In the genomic region with DNA sequence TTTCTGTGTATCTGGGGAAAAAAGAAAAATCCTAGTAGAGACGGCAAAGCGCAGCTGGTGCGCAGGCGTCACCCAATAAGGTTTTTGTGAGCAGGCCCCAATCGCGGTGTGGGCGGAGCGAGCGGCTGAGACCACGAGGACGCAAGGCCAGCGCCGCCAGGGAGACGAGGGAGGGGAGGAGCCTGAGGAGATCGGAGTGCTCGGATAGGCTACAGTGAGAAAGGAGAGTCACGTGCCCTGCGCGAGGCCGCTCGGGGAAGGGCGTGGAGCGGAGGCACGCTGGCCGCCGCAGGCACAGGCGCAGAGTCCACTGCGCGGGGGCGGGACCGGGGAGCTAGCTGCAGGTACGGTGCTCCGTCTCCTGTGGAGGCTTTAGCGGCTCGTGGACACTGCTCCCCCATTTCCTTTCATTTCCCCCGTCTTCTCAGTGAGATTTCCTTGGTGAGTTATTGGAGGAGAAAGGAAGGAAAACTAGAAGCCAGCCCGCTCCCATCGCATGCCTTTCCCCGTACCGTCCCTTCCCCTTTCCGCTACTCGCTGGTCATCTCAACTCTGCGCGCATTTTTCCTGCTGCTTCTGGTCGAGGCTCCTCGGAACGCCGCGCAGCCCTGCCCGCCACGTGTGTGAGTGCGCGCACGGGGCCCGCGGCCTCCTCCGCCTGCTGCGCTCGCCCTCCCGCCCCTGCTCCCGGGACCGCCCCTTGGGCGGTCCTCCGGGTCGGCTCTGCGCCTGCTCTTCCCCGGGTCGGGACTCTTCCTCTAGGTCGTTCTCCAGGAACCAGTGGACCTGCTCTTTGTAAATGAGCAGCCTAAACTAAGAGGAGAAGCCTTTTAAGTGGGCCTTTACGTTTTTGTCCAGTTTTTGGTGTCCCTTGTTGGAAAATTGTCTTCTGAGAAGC, we compare ENCODE assay signal across 1 cellular context.
TF ChIP-seq lines count a peak whose summit lies in the region.

A gene with protein sequence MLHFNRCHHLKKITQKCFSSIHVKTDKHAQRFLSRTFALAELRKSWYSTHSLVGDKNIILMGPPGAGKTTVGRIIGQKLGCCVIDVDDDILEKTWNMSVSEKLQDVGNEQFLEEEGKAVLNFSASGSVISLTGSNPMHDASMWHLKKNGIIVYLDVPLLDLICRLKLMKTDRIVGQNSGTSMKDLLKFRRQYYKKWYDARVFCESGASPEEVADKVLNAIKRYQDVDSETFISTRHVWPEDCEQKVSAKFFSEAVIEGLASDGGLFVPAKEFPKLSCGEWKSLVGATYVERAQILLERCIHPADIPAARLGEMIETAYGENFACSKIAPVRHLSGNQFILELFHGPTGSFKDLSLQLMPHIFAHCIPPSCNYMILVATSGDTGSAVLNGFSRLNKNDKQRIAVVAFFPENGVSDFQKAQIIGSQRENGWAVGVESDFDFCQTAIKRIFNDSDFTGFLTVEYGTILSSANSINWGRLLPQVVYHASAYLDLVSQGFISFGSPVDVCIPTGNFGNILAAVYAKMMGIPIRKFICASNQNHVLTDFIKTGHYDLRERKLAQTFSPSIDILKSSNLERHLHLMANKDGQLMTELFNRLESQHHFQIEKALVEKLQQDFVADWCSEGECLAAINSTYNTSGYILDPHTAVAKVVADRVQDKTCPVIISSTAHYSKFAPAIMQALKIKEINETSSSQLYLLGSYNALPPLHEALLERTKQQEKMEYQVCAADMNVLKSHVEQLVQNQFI (plus strand): TSS at position 264 of the 898 bp plus-strand sequence. CDS start 6,612 bp downstream, outside the sequence.

TF ChIP-seq in H1, 55 proteins besides CTCF, POLR2A, EP300 and RAD21 (continued from another document):
- TF ChIP-seq TBP (IDR thresholded peaks at IDR 0.05; ENCODE audit: low read depth, low read length) = peak; percentile 62
- no peak for TF ChIP-seq JUND (IDR thresholded peaks at IDR 0.05; ENCODE audit: low read length)
- peak in 1 of 2 experiments; percentile 92; a peak in 2 of 4 replicates for TF ChIP-seq HDAC2 (IDR thresholded peaks at IDR 0.05; ENCODE audit: borderline replicate concordance in 1 of 2, low read depth in 2 of 2, low read length in 2 of 2)
- TF ChIP-seq SP1 (IDR thresholded peaks at IDR 0.05; ENCODE audit: low read depth, low read length) = peak; percentile 28; the same call in 1 of the 2 replicates
- TF ChIP-seq, protein P1, sequence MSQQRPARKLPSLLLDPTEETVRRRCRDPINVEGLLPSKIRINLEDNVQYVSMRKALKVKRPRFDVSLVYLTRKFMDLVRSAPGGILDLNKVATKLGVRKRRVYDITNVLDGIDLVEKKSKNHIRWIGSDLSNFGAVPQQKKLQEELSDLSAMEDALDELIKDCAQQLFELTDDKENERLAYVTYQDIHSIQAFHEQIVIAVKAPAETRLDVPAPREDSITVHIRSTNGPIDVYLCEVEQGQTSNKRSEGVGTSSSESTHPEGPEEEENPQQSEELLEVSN (IDR thresholded peaks at IDR 0.05) = peak; percentile 91
- peak; percentile 79 for TF ChIP-seq PHF8 (conservative IDR thresholded peaks at IDR 0.05; ENCODE audit: low read depth, low read length)
- TF ChIP-seq CREB1 (IDR thresholded peaks at IDR 0.05) = peak; percentile 40; the same call in 1 of the 2 replicates
- TF ChIP-seq EGR1 (IDR thresholded peaks at IDR 0.05; ENCODE audit: borderline replicate concordance, low read depth, low read length) = peak; percentile 86; the same call in 1 of the 2 replicates
